23 cellular contexts compared by ENCODE assay signal in genomic region chr14:54516709-54517108, GRCh38.
"Had no signal": no experiment of that assay in that cellular context is flagged by ENCODE, and none has a peak within 500 bp of the region (broad histone marks: within the 10 kb centered on the region; RNA-seq: fewer than 3 reads in every experiment).

No MANE protein-coding gene starts in this region.

- H3K36me3 ChIP-seq: MG63 had no signal

- H3K9me3 ChIP-seq: SJSA1 had no signal

- H3K27ac ChIP-seq: SJSA1, SK-N-MC had no signal

- H3K4me1 ChIP-seq: SJSA1 had no signal

- DNase-seq: Karpas-422, KG1, MG63, NCI-H1092, NCI-H1105 treated with DMSO at 0.1 percent for 48 hours, NCI-H1417 treated with DMSO at 0.1 percent for 48 hours, NCI-H146, NCI-H1694 treated with DMSO at 0.1 percent for 48 hours, NCI-H1930, NCI-H2081, NCI-H2107, NCI-H226, NCI-H446, NCI-H510A, NCI-H524 treated with DMSO at 0.1 percent for 48 hours, NCI-H69, NCI-H774, Right ventricle myocardium superior, RPMI8226, SIG-M5 had no signal

- H3K27me3 ChIP-seq: MG63, SJSA1 had no signal

- H3K4me3 ChIP-seq: MG63, SJSA1, SK-N-MC had no signal

- FAIRE-seq: RCC 7860 had no signal
